In genomic region chr9:121282309-121283071, GRCh38 we compare ENCODE assay signal across 9 cellular contexts. TPM values are rescaled to one million over a fixed set of nuclear protein-coding genes. Genes with fewer than 3 reads are reported as not detected.
DNase-seq lines count a peak whose midpoint lies in the region; ATAC-seq, FAIRE-seq and TF ChIP-seq lines count a peak whose summit lies in the region.
"Had no signal": no experiment of that assay in that cellular context is flagged by ENCODE, and none has a peak within 500 bp of the region (broad histone marks: within the 10 kb centered on the region; RNA-seq: fewer than 3 reads in every experiment).

No MANE protein-coding gene starts in this region.

- BruUV-seq in endothelial cell of umbilical vein (replicated peaks; lab: Mats Ljungman, UMichigan) = no TSS peak

- intact Hi-C loops in endothelial cell of umbilical vein (cut with micrococcal nuclease) = loop anchor here (10.0 kb wide), 1 partner anchor 1542 kb away; the partner anchor contains the start of gene PDCL
- intact Hi-C loops in aorta (cut with DNase I) = loop anchor here in 1 of 2 donors (5.0 kb wide), 1 partner anchor 35 kb away; no protein-coding TSS in a partner anchor

- TF ChIP-seq CTCF in endothelial cell of umbilical vein (IDR thresholded peaks at IDR 0.05; ENCODE audit: extremely low read depth in 1 of 2, insufficient read depth in 1 of 2, low read depth in 1 of 2, low read length in 2 of 2) = no peak

- H3K4me3 ChIP-seq in endothelial cell of umbilical vein (replicated peaks in 1 of 3; ENCODE audit: insufficient read depth in 1 of 3, low read depth in 1 of 3, low read length in 3 of 3) (no peak overlapping the region), mucosa of rectum (ENCODE audit: low read length in 2 of 2) (no peak overlapping the region), aorta (ENCODE audit: low read length in 2 of 2) (no peak overlapping the region)

- H3K4me2 ChIP-seq in endothelial cell of umbilical vein (ENCODE audit: insufficient read depth, low read length) = no peak overlapping the region

- dilution Hi-C loops in endothelial cell of umbilical vein (cut with MboI; ENCODE audit: extremely low pct_ligation_motif_present, low sequenced_read_pairs) = no loop called here

- peak overlapping the region; percentile 11 for H3K27ac ChIP-seq in endothelial cell of umbilical vein (ENCODE audit: insufficient read depth, low read depth, low read length)
- H3K27ac ChIP-seq in mucosa of rectum (ENCODE audit: low read depth in 2 of 2, low read length in 2 of 2) = peak overlapping the region; percentile 90 to 98
- peak overlapping the region; percentile 30 to 91 for H3K27ac ChIP-seq in aorta (ENCODE audit: low read depth in 1 of 2, low read length in 2 of 2)

- H3K27ac Mint-ChIP-seq in activated T-cell treated with anti-CD3 and anti-CD28 coated beads, Interleukin-2, amount 50 U/mL, for 24 hours = peak overlapping the region; percentile 12
- no peak overlapping the region for H3K27ac Mint-ChIP-seq in activated T-cell treated with anti-CD3 and anti-CD28 coated beads, Interleukin-2, amount 50 U/mL, for 72 hours

- no peaks in the 10 kb centered on the region for H3K9me3 Mint-ChIP-seq in activated T-cell treated with anti-CD3 and anti-CD28 coated beads, Interleukin-2, amount 50 U/mL, for 24 hours
- no peaks in the 10 kb centered on the region for H3K9me3 Mint-ChIP-seq in activated T-cell treated with anti-CD3 and anti-CD28 coated beads, Interleukin-2, amount 50 U/mL, for 72 hours

- no peak for TF ChIP-seq POLR2A in endothelial cell of umbilical vein (IDR thresholded peaks at IDR 0.05; ENCODE audit: low read depth, low read length)

- H3K4me1 ChIP-seq in endothelial cell of umbilical vein (ENCODE audit: control insufficient read depth, extremely low read depth, insufficient read depth, low read length) = peaks cover 73% of the 10 kb centered on the region
- H3K4me1 ChIP-seq in mucosa of rectum (ENCODE audit: control insufficient read depth in 2 of 2, insufficient read depth in 2 of 2, low read length in 2 of 2) = peaks cover 70 to 96% of the 10 kb centered on the region in 2 donors
- H3K4me1 ChIP-seq in aorta (ENCODE audit: control insufficient read depth in 1 of 2, insufficient read depth in 2 of 2, low read length in 2 of 2) = peaks cover 13 to 21% of the 10 kb centered on the region in 2 donors
- H3K4me1 ChIP-seq: BE2C had no signal

- DNase-seq in activated T-cell treated with anti-CD3 and anti-CD28 coated beads, Interleukin-2, amount 50 U/mL, for 24 hours = no peak
- no peak for DNase-seq in activated T-cell treated with anti-CD3 and anti-CD28 coated beads, Interleukin-2, amount 50 U/mL, for 72 hours
- DNase-seq in endothelial cell of umbilical vein (ENCODE audit: low read depth, low spot score) = no peak
- peak in 1 of 2 donors; percentile 84 for DNase-seq in aorta
- no peak for DNase-seq in retina
- DNase-seq: BE2C had no signal

- peak; percentile 42 for FAIRE-seq in endothelial cell of umbilical vein (lab: Jason Lieb, UNC)

- no peaks in the 10 kb centered on the region for H3K9me3 ChIP-seq in endothelial cell of umbilical vein (replicated peaks; ENCODE audit: control insufficient read depth, insufficient read depth, low read length)
- no peaks in the 10 kb centered on the region for H3K9me3 ChIP-seq in mucosa of rectum (ENCODE audit: control insufficient read depth in 2 of 2, low read length in 2 of 2)
- no peaks in the 10 kb centered on the region for H3K9me3 ChIP-seq in aorta (ENCODE audit: control insufficient read depth, low read length)
- H3K9me3 ChIP-seq: BE2C had no signal

- POLR2A ChIA-PET in endothelial cell of umbilical vein (lab: Charles Lee) = no interaction called here

- peaks cover 31% of the 10 kb centered on the region for H3K4me1 Mint-ChIP-seq in activated T-cell treated with anti-CD3 and anti-CD28 coated beads, Interleukin-2, amount 50 U/mL, for 24 hours (ENCODE audit: low read depth)
- H3K4me1 Mint-ChIP-seq in activated T-cell treated with anti-CD3 and anti-CD28 coated beads, Interleukin-2, amount 50 U/mL, for 72 hours (ENCODE audit: low read depth) = peaks cover 42% of the 10 kb centered on the region

- H3K27me3 Mint-ChIP-seq in activated T-cell treated with anti-CD3 and anti-CD28 coated beads, Interleukin-2, amount 50 U/mL, for 24 hours = no peaks in the 10 kb centered on the region
- peaks cover 11% of the 10 kb centered on the region for H3K27me3 Mint-ChIP-seq in activated T-cell treated with anti-CD3 and anti-CD28 coated beads, Interleukin-2, amount 50 U/mL, for 72 hours (ENCODE audit: low read depth)

- H3K79me2 ChIP-seq in endothelial cell of umbilical vein (ENCODE audit: control insufficient read depth, insufficient read depth, low read length) = no peaks in the 10 kb centered on the region

- H3K36me3 ChIP-seq in endothelial cell of umbilical vein (ENCODE audit: control insufficient read depth in 2 of 2, extremely low read depth in 1 of 2, insufficient read depth in 2 of 2, low read length in 2 of 2) = no peaks in the 10 kb centered on the region
- no peaks in the 10 kb centered on the region for H3K36me3 ChIP-seq in mucosa of rectum (ENCODE audit: control insufficient read depth in 2 of 2, insufficient read depth in 2 of 2, low read length in 2 of 2)
- no peaks in the 10 kb centered on the region for H3K36me3 ChIP-seq in aorta (ENCODE audit: control insufficient read depth in 1 of 2, insufficient read depth in 2 of 2, low read length in 1 of 2)
- H3K36me3 ChIP-seq: BE2C had no signal

- no peaks in the 10 kb centered on the region for H4K20me1 ChIP-seq in endothelial cell of umbilical vein (replicated peaks; ENCODE audit: control insufficient read depth, extremely low read depth, insufficient read depth, low read length)

- H3K36me3 Mint-ChIP-seq in activated T-cell treated with anti-CD3 and anti-CD28 coated beads, Interleukin-2, amount 50 U/mL, for 24 hours (ENCODE audit: low read depth) = no peaks in the 10 kb centered on the region
- H3K36me3 Mint-ChIP-seq in activated T-cell treated with anti-CD3 and anti-CD28 coated beads, Interleukin-2, amount 50 U/mL, for 72 hours (ENCODE audit: insufficient read depth in 2 of 2) = no peaks in the 10 kb centered on the region

- no peak overlapping the region for H2AFZ ChIP-seq in endothelial cell of umbilical vein (ENCODE audit: low read depth, low read length)

- ATAC-seq in activated T-cell treated with anti-CD3 and anti-CD28 coated beads, Interleukin-2, amount 50 U/mL, for 72 hours (replicated peaks in 1 of 2) = no peak
- peak; percentile 1 for ATAC-seq in aorta (ENCODE audit: low FRiP score)
- ATAC-seq in GM19023 (IDR thresholded peaks at IDR 0.05; ENCODE audit: unreplicated experiment) = no peak
- no peak for ATAC-seq in HG03025 (IDR thresholded peaks at IDR 0.05; ENCODE audit: low FRiP score, unreplicated experiment)

- no peaks in the 10 kb centered on the region for H3K9me1 ChIP-seq in endothelial cell of umbilical vein (replicated peaks; ENCODE audit: control insufficient read depth, extremely low read depth, insufficient read depth, low read length)

- H3K27me3 ChIP-seq in endothelial cell of umbilical vein (ENCODE audit: control insufficient read depth in 2 of 2, insufficient read depth in 2 of 2, low read length in 2 of 2) = no peaks in the 10 kb centered on the region
- H3K27me3 ChIP-seq in mucosa of rectum (ENCODE audit: control insufficient read depth in 2 of 2, insufficient read depth in 2 of 2, low read length in 2 of 2) = no peaks in the 10 kb centered on the region
- H3K27me3 ChIP-seq in aorta (ENCODE audit: control insufficient read depth in 1 of 2, insufficient read depth in 2 of 2, low read length in 1 of 2) = no peaks in the 10 kb centered on the region
- H3K27me3 ChIP-seq: BE2C had no signal

- H3K9ac ChIP-seq in endothelial cell of umbilical vein (replicated peaks; ENCODE audit: extremely low read depth, insufficient read depth, low read length) (no peak overlapping the region), mucosa of rectum (ENCODE audit: low read depth in 1 of 2, low read length in 2 of 2) (peak overlapping the region in 1 of 2 donors; percentile 60)

- WGBS in aorta, 2 donors = 2 to 6% methylated on average over 13 of the region's 13 CpGs

- CTCF ChIA-PET in endothelial cell of umbilical vein (lab: Charles Lee) = interaction anchor here (1.1 to 2.3 kb wide), 5 partner anchors 13 to 117 kb away, joined by 3 to 7 read pairs (median 4); partner anchors contain the start of gene GSN

- no peak overlapping the region for H3K4me3 Mint-ChIP-seq in activated T-cell treated with anti-CD3 and anti-CD28 coated beads, Interleukin-2, amount 50 U/mL, for 24 hours
- no peak overlapping the region for H3K4me3 Mint-ChIP-seq in activated T-cell treated with anti-CD3 and anti-CD28 coated beads, Interleukin-2, amount 50 U/mL, for 72 hours

TF ChIP-seq in endothelial cell of umbilical vein, 7 proteins besides CTCF, POLR2A, EP300 and RAD21:
- TF ChIP-seq EZH2 (IDR thresholded peaks at IDR 0.05; ENCODE audit: borderline replicate concordance, low read depth, low read length, severe bottlenecking) (no peak), JUN (IDR thresholded peaks at IDR 0.05; ENCODE audit: borderline replicate concordance, insufficient read depth, insufficient read length, low read depth) (no peak), POLR2AphosphoS5 (IDR thresholded peaks at IDR 0.05; ENCODE audit: insufficient read depth, low read depth, low read length) (no peak), MYC (IDR thresholded peaks at IDR 0.05; ENCODE audit: low read depth, low read length) (no peak), MAX (IDR thresholded peaks at IDR 0.05; ENCODE audit: insufficient read depth, insufficient read length) (no peak), GATA2 (IDR thresholded peaks at IDR 0.05; ENCODE audit: insufficient read depth, insufficient read length, low read depth, low read length) (no peak), FOS (IDR thresholded peaks at IDR 0.05; ENCODE audit: borderline replicate concordance, insufficient read depth, low read length) (no peak)

RNA-seq across cellular contexts. Expression of gene GSN, which starts 14.5 kb away (rescaled TPM):
- 1 to 10 TPM; 3.6 to 4.0 TPM for total RNA-seq in activated T-cell treated with anti-CD3 and anti-CD28 coated beads, Interleukin-2, amount 50 U/mL, for 72 hours
- total RNA-seq in endothelial cell of umbilical vein (130 and 176 TPM in 2 replicates), aorta (1,000 to 10,000 TPM in 1 of 2 donors, 100 to 1,000 TPM in 1; 922 to 2,469 TPM)
- polyA plus RNA-seq in endothelial cell of umbilical vein (226 and 232 TPM in 2 replicates), aorta (1,000 to 10,000 TPM in 1 of 2 donors, 100 to 1,000 TPM in 1; 451 to 1,099 TPM)
- 173 and 209 TPM in 2 replicates for polyA plus RNA-seq in endothelial cell of umbilical vein (2011; cell fraction: cytosol; rRNA removed)
- polyA plus RNA-seq in endothelial cell of umbilical vein (2011; cell fraction: nucleus; rRNA removed) = 166 and 211 TPM in 2 replicates
- 108 and 158 TPM in 2 replicates for polyA plus RNA-seq in endothelial cell of umbilical vein (2012)
- polyA minus RNA-seq in endothelial cell of umbilical vein = 266 and 282 TPM in 2 replicates
- 24.0 TPM for polyA minus RNA-seq in endothelial cell of umbilical vein (2011; cell fraction: cytosol; rRNA and poly(A)+ RNA removed)
- polyA minus RNA-seq in endothelial cell of umbilical vein (2011; cell fraction: nucleus; rRNA and poly(A)+ RNA removed) = 55.1 and 90.4 TPM in 2 replicates

Comparison
In these comparisons a context has a peak if more than half of its experiments do, and no peak if none do; other contexts are left out.
1. H3K27ac ChIP-seq: peak in every context shown above with its lines; median percentile 94 in mucosa of rectum; 60 in aorta; 11 in endothelial cell of umbilical vein.
2. RNA of gene GSN, which starts 14.5 kb away (total RNA-seq): 922 to 2,469 TPM in aorta and 130 to 176 TPM in endothelial cell of umbilical vein; 3.6 to 4.0 TPM in activated T-cell treated with anti-CD3 and anti-CD28 coated beads, Interleukin-2, amount 50 U/mL, for 72 hours; every median in the first group is over 10 times any median in the second.